ENCODE assay signal across 18 cellular contexts in the genomic region with DNA sequence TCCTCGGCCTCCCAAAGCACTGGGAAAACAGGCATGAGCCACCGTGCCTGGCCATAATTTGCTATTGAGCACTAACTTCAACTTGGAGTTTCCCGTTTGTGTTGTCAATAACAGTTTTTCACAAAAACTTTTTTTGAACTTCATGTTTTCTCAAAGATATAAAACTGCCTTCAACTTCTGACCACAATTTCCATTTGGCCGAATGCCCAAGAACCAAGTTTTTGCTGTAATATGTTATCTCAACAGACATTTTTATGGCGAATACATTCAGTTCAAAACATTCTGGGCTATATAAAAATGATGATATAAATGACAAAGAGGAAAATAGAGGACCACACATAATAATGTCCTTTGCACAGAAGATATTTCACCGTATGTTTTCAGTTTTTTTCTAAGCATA. TPM values are rescaled to one million over a fixed set of nuclear protein-coding genes. Genes with fewer than 3 reads are reported as not detected.
DNase-seq lines count a peak whose midpoint lies in the region; ATAC-seq, FAIRE-seq and TF ChIP-seq lines count a peak whose summit lies in the region.
"Had no signal": no experiment of that assay in that cellular context is flagged by ENCODE, and none has a peak within 500 bp of the region (broad histone marks: within the 10 kb centered on the region; RNA-seq: fewer than 3 reads in every experiment).

No MANE protein-coding gene starts in this region.

- 7% methylated on average over 6 of the region's 6 CpGs for WGBS in K562 (ENCODE audit: insufficient coverage, low coverage, missing lambda C conversion rate)

- peak; percentile 88 for FAIRE-seq in K562 (lab: Jason Lieb, UNC)
- FAIRE-seq in GM19239 (lab: Jason Lieb, UNC): no peak

- CTCF ChIA-PET in K562 (lab: Yijun Ruan, JAX; ENCODE audit: low intra/inter-chr PET ratio): interaction anchor here (0.7 kb wide), 1 partner anchor 309 kb away, joined by 3 read pairs; no protein-coding TSS in a partner anchor

- H3K4me1 ChIP-seq in BLaER1 (peaks cover 9% of the 10 kb centered on the region), K562 (replicated peaks in 1 of 2; ENCODE audit: control insufficient read depth in 2 of 2, insufficient read depth in 2 of 2, low read length in 2 of 2) (peaks cover 0 to 8% of the 10 kb centered on the region in 2 experiments; a peak in 3 of 5 replicates)
- H3K4me1 ChIP-seq: Caco-2, left ventricle myocardium inferior had no signal

- H2AFZ ChIP-seq in K562 (ENCODE audit: low read depth, low read length): peak overlapping the region; percentile 67

- TF ChIP-seq CTCF in K562 (IDR thresholded peaks at IDR 0.05 in 2 of 3, conservative IDR thresholded peaks at IDR 0.05 in 1 of 3; ENCODE audit: insufficient read depth in 2 of 3, low read depth in 1 of 3, low read length in 3 of 3): no peak

- no peak for TF ChIP-seq POLR2A in K562 (conservative IDR thresholded peaks at IDR 0.05)

- peak; percentile 11; the same call in 1 of the 2 replicates for TF ChIP-seq EP300 in K562 (IDR thresholded peaks at IDR 0.05; ENCODE audit: low read length)

- H3K4me3 ChIP-seq in BLaER1 (no peak overlapping the region), K562 (no peak overlapping the region)
- H3K4me3 ChIP-seq: left ventricle myocardium inferior, smooth muscle cell, upper lobe of right lung had no signal

- in situ Hi-C loops in K562 (cut with MboI): no loop called here

- H3K27ac ChIP-seq in BLaER1: no peak overlapping the region
- peak overlapping the region; percentile 78; the same call in 2 of the 3 replicates for H3K27ac ChIP-seq in K562 (ENCODE audit: extremely low read depth, low read depth, low read length)
- H3K27ac ChIP-seq: KMS-11, left ventricle myocardium inferior, upper lobe of right lung, WERI-Rb-1 had no signal

- peaks cover 31% of the 10 kb centered on the region for H3K9me3 ChIP-seq in BLaER1
- H3K9me3 ChIP-seq in K562 (replicated peaks; ENCODE audit: control insufficient read depth, insufficient read depth, low read depth, low read length): no peaks in the 10 kb centered on the region

- intact Hi-C loops in K562 (cut with micrococcal nuclease): no loop called here

- H3K36me3 ChIP-seq in BLaER1 (peaks cover 13% of the 10 kb centered on the region; the same call in 1 of the 2 replicates), K562 (ENCODE audit: control insufficient read depth, insufficient read depth, low read length) (no peaks in the 10 kb centered on the region)
- H3K36me3 ChIP-seq: left ventricle myocardium inferior, upper lobe of right lung, WERI-Rb-1 had no signal

- H3K9ac ChIP-seq in BLaER1 (no peak overlapping the region), K562 (ENCODE audit: insufficient read depth in 1 of 2, low read depth in 2 of 2, low read length in 2 of 2) (no peak overlapping the region)
- H3K9ac ChIP-seq: KMS-11 had no signal

- H3K79me2 ChIP-seq in K562 (ENCODE audit: control insufficient read depth, insufficient read depth, low read length): no peaks in the 10 kb centered on the region

- BruUV-seq in K562 (replicated peaks; lab: Mats Ljungman, UMichigan): no TSS peak

- H4K20me1 ChIP-seq in BLaER1 (no peaks in the 10 kb centered on the region), K562 (replicated peaks; ENCODE audit: control insufficient read depth, insufficient read depth, low read length) (no peaks in the 10 kb centered on the region)

- no peak; a peak in 1 of 4 replicates for TF ChIP-seq RAD21 in K562 (CRISPR knock-in tag; conservative IDR thresholded peaks at IDR 0.05 in 1 of 2, IDR thresholded peaks at IDR 0.05 in 1 of 2)

- H3K4me2 ChIP-seq in BLaER1 (peak overlapping the region; percentile 33; the same call in 1 of the 2 replicates), K562 (ENCODE audit: insufficient read depth, low read length) (peak overlapping the region; percentile 32; the same call in 1 of the 2 replicates)
- H3K4me2 ChIP-seq: KMS-11, smooth muscle cell had no signal

- no peaks in the 10 kb centered on the region for H3K9me1 ChIP-seq in K562 (ENCODE audit: control insufficient read depth, insufficient read depth, low read length)

- no peak for ATAC-seq in K562
- ATAC-seq: activated CD8-positive, alpha-beta T cell treated with anti-CD3 and anti-CD28 coated beads for 36 hours; upper lobe of right lung had no signal

- POLR2A ChIA-PET in K562 (lab: Yijun Ruan, JAX): no interaction called here

- peak; percentile 52 for DNase-seq in MV-4-11 (lab: John Stamatoyannopoulos, UW)
- DNase-seq in K562 (ENCODE audit: extremely low read depth in 1 of 4, low spot score in 3 of 4): peak in 1 of 4 experiments; percentile 50
- peak; percentile 14 for DNase-seq in hepatic stellate cell (ENCODE audit: low spot score)
- no peak for DNase-seq in GM19239 (ENCODE audit: insufficient read length, low spot score)
- DNase-seq in NCI-H82 treated with DMSO at 0.1 percent for 48 hours (lab: John Stamatoyannopoulos, UW; ENCODE audit: unreplicated experiment): no peak
- DNase-seq in stimulated activated CD4-positive, alpha-beta T cell treated with anti-CD3 and anti-CD28 coated beads, Interleukin-1b, Interleukin-23, amount 100 ng/mL, for 48 hours: no peak
- no peak for DNase-seq in stimulated activated CD4-positive, alpha-beta T cell treated with anti-CD3 and anti-CD28 coated beads, Interleukin-4, amount 100 ng/mL, for 1 hour
- DNase-seq: activated CD8-positive, alpha-beta T cell treated with anti-CD3 and anti-CD28 coated beads for 36 hours; anterior cingulate cortex; Caco-2; cortex of kidney; left ventricle myocardium inferior; stimulated activated naive CD4-positive, alpha-beta T cell; upper lobe of right lung; WERI-Rb-1 had no signal

- H3K27me3 ChIP-seq in BLaER1 (no peaks in the 10 kb centered on the region), K562 (ENCODE audit: control insufficient read depth in 2 of 2, insufficient read depth in 2 of 2, low read length in 2 of 2) (no peaks in the 10 kb centered on the region)
- H3K27me3 ChIP-seq: upper lobe of right lung had no signal

TF ChIP-seq in K562, 482 proteins besides CTCF, POLR2A, EP300 and RAD21 (continues in another document):
- TF ChIP-seq, protein P1, sequence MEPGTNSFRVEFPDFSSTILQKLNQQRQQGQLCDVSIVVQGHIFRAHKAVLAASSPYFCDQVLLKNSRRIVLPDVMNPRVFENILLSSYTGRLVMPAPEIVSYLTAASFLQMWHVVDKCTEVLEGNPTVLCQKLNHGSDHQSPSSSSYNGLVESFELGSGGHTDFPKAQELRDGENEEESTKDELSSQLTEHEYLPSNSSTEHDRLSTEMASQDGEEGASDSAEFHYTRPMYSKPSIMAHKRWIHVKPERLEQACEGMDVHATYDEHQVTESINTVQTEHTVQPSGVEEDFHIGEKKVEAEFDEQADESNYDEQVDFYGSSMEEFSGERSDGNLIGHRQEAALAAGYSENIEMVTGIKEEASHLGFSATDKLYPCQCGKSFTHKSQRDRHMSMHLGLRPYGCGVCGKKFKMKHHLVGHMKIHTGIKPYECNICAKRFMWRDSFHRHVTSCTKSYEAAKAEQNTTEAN (CRISPR knock-in tag; IDR thresholded peaks at IDR 0.05): no peak
- no peak for TF ChIP-seq POLR2AphosphoS2 (IDR thresholded peaks at IDR 0.05; ENCODE audit: low read length)
- no peak for TF ChIP-seq ARID2 (IDR thresholded peaks at IDR 0.05)
- no peak for TF ChIP-seq GTF2B (IDR thresholded peaks at IDR 0.05; ENCODE audit: extremely low read depth, insufficient read length)
- TF ChIP-seq SMARCA4 (IDR thresholded peaks at IDR 0.05): peak; percentile 32; the same call in 1 of the 2 replicates
- TF ChIP-seq NONO (IDR thresholded peaks at IDR 0.05; ENCODE audit: low read depth in 2 of 2, low read length in 1 of 2): no peak

RNA-seq across cellular contexts. Expression of gene NEDD4, which starts 56.4 kb away (rescaled TPM):
- 13.0 and 37.1 TPM in 2 replicates for total RNA-seq in K562 (2011; cell fraction: chromatin; rRNA removed; ENCODE audit: low replicate concordance)
- 5.2 and 10.1 TPM in 2 replicates for total RNA-seq in K562 (2011; cell fraction: nucleolus; rRNA removed)
- total RNA-seq in K562 (2011; cell fraction: nucleoplasm; rRNA removed): 16.2 and 17.3 TPM in 2 replicates
- total RNA-seq in K562 (2014; rRNA removed) (13.0 and 15.2 TPM in 2 replicates), K562 (2014; rRNA removed; fragmentation: Illumina TruSeq; extraction: Trizol) (20.0 and 24.2 TPM in 2 replicates), K562 (2015; rRNA removed; fragmentation: Illumina TruSeq; extraction: Trizol) (20.8 and 22.6 TPM in 2 replicates), K562 (2021) (21.6 and 22.1 TPM in 2 replicates)
- polyA plus RNA-seq in K562 (2011; rRNA removed) (12.5 and 17.3 TPM in 2 replicates), K562 (2014; fragmentation: Illumina TruSeq; extraction: Trizol) (18.7 and 23.7 TPM in 2 replicates), K562 (2014; fragmentation: Nextera tagmentation; extraction: Ambion mirVana) (10 to 100 TPM in 1 of 2 experiments, 1 to 10 TPM in 1; 7.2 to 12.2 TPM), K562 (2014; rRNA removed) (12.4 and 12.9 TPM in 2 replicates)
- 4.1 and 5.5 TPM in 2 replicates for polyA plus RNA-seq in K562 (2011; cell fraction: cytosol; rRNA removed)
- polyA plus RNA-seq in K562 (2011; cell fraction: nucleus; rRNA removed): 6.9 and 9.1 TPM in 2 replicates
- 12.3 and 28.7 TPM in 2 replicates for polyA plus RNA-seq in K562 (2012)
- 26.9 and 27.0 TPM in 2 replicates for polyA minus RNA-seq in K562 (2011; rRNA and poly(A)+ RNA removed)
- 6.6 and 8.8 TPM in 2 replicates for polyA minus RNA-seq in K562 (2011; cell fraction: cytosol; rRNA and poly(A)+ RNA removed)
- polyA minus RNA-seq in K562 (2011; cell fraction: nucleus; rRNA and poly(A)+ RNA removed): 9.3 and 16.9 TPM in 2 replicates

Comparison
In these comparisons a context has a peak if more than half of its experiments do, and no peak if none do; other contexts are left out.
1. DNase-seq: peak in MV-4-11 (single experiment) and hepatic stellate cell (single experiment); none in GM19239 (single experiment), NCI-H82 treated with DMSO at 0.1 percent for 48 hours (single experiment), stimulated activated CD4-positive, alpha-beta T cell treated with anti-CD3 and anti-CD28 coated beads, Interleukin-1b, Interleukin-23, amount 100 ng/mL, for 48 hours (single experiment) and stimulated activated CD4-positive, alpha-beta T cell treated with anti-CD3 and anti-CD28 coated beads, Interleukin-4, amount 100 ng/mL, for 1 hour (single experiment).